Comparison of ENCODE assay signal across 2 cellular contexts in genomic region chr17:38704645-38705522, GRCh38.
TF ChIP-seq lines count a peak whose summit lies in the region.

Gene MLLT6 (plus strand): TSS chr17:38705273. CDS start chr17:38705633, 360 bp downstream.

TF ChIP-seq in HEK293, 187 proteins besides CTCF, POLR2A, EP300 and RAD21 (continued from another document and continues in another):
- TF ChIP-seq HIC1 (tag by site-specific recombination; IDR thresholded peaks at IDR 0.05) (no peak), ZNF140 (tag by site-specific recombination; IDR thresholded peaks at IDR 0.05) (no peak), ZBTB8A (tag by site-specific recombination; IDR thresholded peaks at IDR 0.05) (peak; percentile 31; the same call in 1 of the 2 replicates), INSM2 (tag by site-specific recombination; IDR thresholded peaks at IDR 0.05) (no peak), SCRT1 (tag by site-specific recombination; IDR thresholded peaks at IDR 0.05; ENCODE audit: borderline replicate concordance) (no peak), ZSCAN16 (tag by site-specific recombination; IDR thresholded peaks at IDR 0.05) (no peak), ZNF335 (tag by site-specific recombination; conservative IDR thresholded peaks at IDR 0.05) (peak; percentile 52), SCRT2 (tag by site-specific recombination; IDR thresholded peaks at IDR 0.05) (no peak), ZSCAN5A (tag by site-specific recombination; IDR thresholded peaks at IDR 0.05) (no peak), ZNF112 (tag by site-specific recombination; IDR thresholded peaks at IDR 0.05) (no peak), ZNF704 (tag by site-specific recombination; IDR thresholded peaks at IDR 0.05) (no peak), ZIC2 (tag by site-specific recombination; IDR thresholded peaks at IDR 0.05) (no peak), ZNF37A (tag by site-specific recombination; IDR thresholded peaks at IDR 0.05) (no peak), ZNF530 (tag by site-specific recombination; IDR thresholded peaks at IDR 0.05; ENCODE audit: low read depth) (no peak), PRDM6 (tag by site-specific recombination; IDR thresholded peaks at IDR 0.05) (no peak), ZNF843 (tag by site-specific recombination; IDR thresholded peaks at IDR 0.05) (no peak), SP7 (tag by site-specific recombination; IDR thresholded peaks at IDR 0.05) (no peak), ZBTB20 (tag by site-specific recombination; IDR thresholded peaks at IDR 0.05) (peak; percentile 85), ZNF341 (tag by site-specific recombination; IDR thresholded peaks at IDR 0.05; ENCODE audit: low read depth) (no peak), ZNF146 (tag by site-specific recombination; IDR thresholded peaks at IDR 0.05) (no peak), KLF17 (tag by site-specific recombination; IDR thresholded peaks at IDR 0.05) (no peak), OSR2 (tag by site-specific recombination; IDR thresholded peaks at IDR 0.05) (no peak), HOXC10 (CRISPR knock-in tag; IDR thresholded peaks at IDR 0.05) (no peak)

TF ChIP-seq in HepG2, 621 proteins besides CTCF, POLR2A, EP300 and RAD21 (continued from another document and continues in another):
- peak; percentile 74; the same call in 1 of the 2 replicates for TF ChIP-seq AKNA (CRISPR knock-in tag; IDR thresholded peaks at IDR 0.05; ENCODE audit: borderline replicate concordance)
- TF ChIP-seq ZHX2 (IDR thresholded peaks at IDR 0.05; ENCODE audit: low read depth) = no peak
- TF ChIP-seq ZHX2 (CRISPR knock-in tag; IDR thresholded peaks at IDR 0.05; ENCODE audit: borderline replicate concordance) = peak; percentile 23; the same call in 1 of the 2 replicates
- TF ChIP-seq ZFY (CRISPR knock-in tag; IDR thresholded peaks at IDR 0.05) = peak; percentile 61
- TF ChIP-seq ZFP91 (CRISPR knock-in tag; IDR thresholded peaks at IDR 0.05; ENCODE audit: borderline replicate concordance) = no peak
- TF ChIP-seq ZBTB14 (CRISPR knock-in tag; IDR thresholded peaks at IDR 0.05) = peak; percentile 88
- TF ChIP-seq XBP1 (CRISPR knock-in tag; IDR thresholded peaks at IDR 0.05) = 0 out of 2 replicates have a peak, but pooled peaks have one; percentile 3
- TF ChIP-seq PHF8 (CRISPR knock-in tag; IDR thresholded peaks at IDR 0.05) = no peak; the same call in 1 of the 2 replicates
- TF ChIP-seq ZNF275 (CRISPR knock-in tag; IDR thresholded peaks at IDR 0.05; ENCODE audit: borderline replicate concordance) = no peak
- TF ChIP-seq CAMTA2 (CRISPR knock-in tag; IDR thresholded peaks at IDR 0.05; ENCODE audit: borderline replicate concordance) = no peak
- TF ChIP-seq HNRNPH1 (optimal IDR thresholded peaks at IDR 0.05; ENCODE audit: low read depth, low read length) = no peak
- no peak for TF ChIP-seq IKZF4 (CRISPR knock-in tag; IDR thresholded peaks at IDR 0.05; ENCODE audit: borderline replicate concordance, low read depth, not compliant biosample characterization)
- TF ChIP-seq ATF5 (CRISPR knock-in tag; IDR thresholded peaks at IDR 0.05; ENCODE audit: low read depth) = no peak
- TF ChIP-seq MXD1 (CRISPR knock-in tag; IDR thresholded peaks at IDR 0.05) = peak; percentile 5; the same call in 1 of the 2 replicates
- TF ChIP-seq HNRNPK (IDR thresholded peaks at IDR 0.05; ENCODE audit: low read depth, low read length, poor library complexity, severe bottlenecking) = no peak
- peak; percentile 52; the same call in 1 of the 2 replicates for TF ChIP-seq KLF12 (CRISPR knock-in tag; IDR thresholded peaks at IDR 0.05; ENCODE audit: borderline replicate concordance)
- TF ChIP-seq ATM (IDR thresholded peaks at IDR 0.05; ENCODE audit: borderline replicate concordance) = no peak
- no peak for TF ChIP-seq RAD51 (IDR thresholded peaks at IDR 0.05; ENCODE audit: borderline replicate concordance)
- TF ChIP-seq ZBTB26 (CRISPR knock-in tag; IDR thresholded peaks at IDR 0.05; ENCODE audit: borderline replicate concordance) = no peak
- TF ChIP-seq ZNF850 (CRISPR knock-in tag; conservative IDR thresholded peaks at IDR 0.05) = no peak
- 0 out of 2 replicates have a peak, but pooled peaks have one; percentile 2 for TF ChIP-seq ZNF235 (CRISPR knock-in tag; IDR thresholded peaks at IDR 0.05; ENCODE audit: borderline replicate concordance)
- TF ChIP-seq ATF7-NPFF (CRISPR knock-in tag; IDR thresholded peaks at IDR 0.05; ENCODE audit: low read depth) = no peak
- TF ChIP-seq ZNF331 (CRISPR knock-in tag; IDR thresholded peaks at IDR 0.05) = 0 out of 2 replicates have a peak, but pooled peaks have one; percentile 3
- TF ChIP-seq TEF (CRISPR knock-in tag; IDR thresholded peaks at IDR 0.05) = peak; percentile 62; the same call in 1 of the 2 replicates
- TF ChIP-seq FOXC1 (CRISPR knock-in tag; IDR thresholded peaks at IDR 0.05; ENCODE audit: borderline replicate concordance) = no peak
- TF ChIP-seq NR2F1 (CRISPR knock-in tag; IDR thresholded peaks at IDR 0.05) = no peak
- TF ChIP-seq ARHGAP35 (CRISPR knock-in tag; IDR thresholded peaks at IDR 0.05; ENCODE audit: borderline replicate concordance) = no peak
- TF ChIP-seq SCMH1 (CRISPR knock-in tag; IDR thresholded peaks at IDR 0.05; ENCODE audit: borderline replicate concordance) = no peak
- TF ChIP-seq ADNP (CRISPR knock-in tag; IDR thresholded peaks at IDR 0.05) = no peak
- no peak for TF ChIP-seq ZNF562 (CRISPR knock-in tag; IDR thresholded peaks at IDR 0.05; ENCODE audit: borderline replicate concordance)
